11 cellular contexts compared by ENCODE assay signal in the genomic region with DNA sequence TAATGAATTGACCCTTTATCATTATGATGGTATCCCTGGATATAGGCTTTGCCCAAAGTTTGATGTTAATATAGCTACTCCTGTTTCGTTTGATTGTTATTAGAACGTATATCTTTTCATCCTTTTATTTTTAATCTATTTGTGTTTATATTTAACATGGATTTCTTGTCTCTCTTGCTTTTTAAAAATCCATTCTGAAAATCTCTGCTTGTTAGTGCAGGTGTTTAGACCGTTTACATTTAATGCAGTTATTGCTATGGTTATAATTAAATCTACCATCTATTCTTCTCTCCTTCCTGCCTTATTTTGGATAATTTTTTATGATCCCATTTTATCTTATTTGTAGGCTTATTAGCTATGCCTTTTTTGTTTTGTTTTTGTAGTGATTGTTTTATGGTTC.
"Had no signal": no experiment of that assay in that cellular context is flagged by ENCODE, and none has a peak within 500 bp of the region (broad histone marks: within the 10 kb centered on the region; RNA-seq: fewer than 3 reads in every experiment).

No MANE protein-coding gene starts in this region.

- H3K4me2 ChIP-seq: KMS-11 had no signal

- FAIRE-seq: H1, H54 had no signal

- H3K9ac ChIP-seq: GM23248, KMS-11 had no signal

- H3K27ac ChIP-seq: GM23248, HL-60, KMS-11 had no signal

- H3K4me3 ChIP-seq: GM23248 had no signal

- DNase-seq: GM23248, H9, HCEC 1CT, HFFc6, IMR-90, Karpas-422, KBM-7 had no signal

- H2AFZ ChIP-seq: GM23248 had no signal
